Comparison of ENCODE assay signal across 8 cellular contexts in genomic region chr22:41446639-41447434, GRCh38. TPM values are rescaled to one million over a fixed set of nuclear protein-coding genes. Genes with fewer than 3 reads are reported as not detected.
DNase-seq lines count a peak whose midpoint lies in the region; ATAC-seq and TF ChIP-seq lines count a peak whose summit lies in the region.

Gene TOB2, minus strand, starts transcription at chr22:41446801. Its CDS starts 9,456 bp downstream, at chr22:41437345.

- intact Hi-C loops in breast epithelium (cut with DNase I; ENCODE audit: low total_unique reads): loop anchor here (10.0 kb wide), 1 partner anchor 592 kb away; the partner anchor contains the start of genes ST13 and XPNPEP3

- no peaks in the 10 kb centered on the region for H3K27me3 ChIP-seq in breast epithelium
- no peaks in the 10 kb centered on the region for H3K27me3 ChIP-seq in skeletal muscle tissue (ENCODE audit: control insufficient read depth in 3 of 3, insufficient read depth in 3 of 3, low read length in 3 of 3)

- ATAC-seq in GM18498 (IDR thresholded peaks at IDR 0.05; ENCODE audit: unreplicated experiment) (peak; percentile 51), HG03097 (IDR thresholded peaks at IDR 0.05; ENCODE audit: low FRiP score, unreplicated experiment) (peak; percentile 48)

- peak within 1 kb of the TSS; percentile 100 for H3K27ac ChIP-seq in VCaP
- H3K27ac ChIP-seq in breast epithelium: peak within 1 kb of the TSS; percentile 97 to 100
- H3K27ac ChIP-seq in skeletal muscle tissue (ENCODE audit: low read depth, low read length): peak within 1 kb of the TSS; percentile 98

- H3K4me3 ChIP-seq in breast epithelium (peak within 1 kb of the TSS; percentile 69 to 100 (median 93)), iPS-18c (ENCODE audit: insufficient read depth, low read depth, low read length) (peak within 1 kb of the TSS; percentile 66), skeletal muscle tissue (ENCODE audit: low read length in 3 of 3) (peak within 1 kb of the TSS; percentile 83 to 89 (median 89))

- peak; percentile 99 for TF ChIP-seq POLR2A in breast epithelium (IDR thresholded peaks at IDR 0.05)

- peak within 1 kb of the TSS; percentile 98 to 100 (median 98) for H3K9ac ChIP-seq in skeletal muscle tissue (ENCODE audit: low read depth in 1 of 3, low read length in 3 of 3)

- H3K36me3 ChIP-seq in breast epithelium (no peaks in the 10 kb centered on the region), skeletal muscle tissue (ENCODE audit: control insufficient read depth in 3 of 3, insufficient read depth in 3 of 3, low read length in 3 of 3) (peaks cover 7 to 14% (median 8%) of the 10 kb centered on the region in 3 donors)

- H3K4me1 ChIP-seq in breast epithelium (no peaks in the 10 kb centered on the region), skeletal muscle tissue (ENCODE audit: control insufficient read depth in 3 of 3, insufficient read depth in 3 of 3, low read length in 3 of 3) (peaks cover 29 to 40% (median 31%) of the 10 kb centered on the region in 3 donors)

- H3K9me3 ChIP-seq in breast epithelium (no peaks in the 10 kb centered on the region), iPS-18c (ENCODE audit: control insufficient read depth, insufficient read depth, low read length) (no peaks in the 10 kb centered on the region), skeletal muscle tissue (ENCODE audit: control insufficient read depth in 3 of 3, low read length in 3 of 3) (no peaks in the 10 kb centered on the region)

- peak; percentile 93 for DNase-seq in NCI-H2227 (lab: John Stamatoyannopoulos, UW; ENCODE audit: unreplicated experiment)
- DNase-seq in breast epithelium (ENCODE audit: low spot score in 2 of 2): peak; percentile 93 to 95
- DNase-seq in GM19240 (ENCODE audit: insufficient read length, low spot score): no peak

- no peak for TF ChIP-seq CTCF in VCaP (conservative IDR thresholded peaks at IDR 0.05)
- no peak for TF ChIP-seq CTCF in breast epithelium (IDR thresholded peaks at IDR 0.05)

RNA-seq across cellular contexts. Expression of gene TOB2, which starts in this region (rescaled TPM):
- total RNA-seq in breast epithelium (10 to 100 TPM; 28.8 to 61.9 (median 45.8) TPM), skeletal muscle tissue (15.1 TPM)
